ENCODE assay signal across 1 cellular context in genomic region chr7:116501425-116502167, GRCh38.
TF ChIP-seq lines count a peak whose summit lies in the region.

No MANE protein-coding gene starts in this region.

TF ChIP-seq in K562, 482 proteins besides CTCF, POLR2A, EP300 and RAD21 (continued from another document and continues in another):
- no peak; a peak in 1 of 6 replicates for TF ChIP-seq ZBTB11 (CRISPR knock-in tag; IDR thresholded peaks at IDR 0.05)
- peak; percentile 99 for TF ChIP-seq DPF2 (IDR thresholded peaks at IDR 0.05)
- TF ChIP-seq ZFP30 (CRISPR knock-in tag; IDR thresholded peaks at IDR 0.05; ENCODE audit: borderline replicate concordance), result no peak
- peak; percentile 69 to 96; a peak in 3 of 4 replicates for TF ChIP-seq RCOR1 (IDR thresholded peaks at IDR 0.05; ENCODE audit: borderline replicate concordance in 1 of 2, low read depth in 2 of 2, low read length in 2 of 2)
- TF ChIP-seq, protein P1, sequence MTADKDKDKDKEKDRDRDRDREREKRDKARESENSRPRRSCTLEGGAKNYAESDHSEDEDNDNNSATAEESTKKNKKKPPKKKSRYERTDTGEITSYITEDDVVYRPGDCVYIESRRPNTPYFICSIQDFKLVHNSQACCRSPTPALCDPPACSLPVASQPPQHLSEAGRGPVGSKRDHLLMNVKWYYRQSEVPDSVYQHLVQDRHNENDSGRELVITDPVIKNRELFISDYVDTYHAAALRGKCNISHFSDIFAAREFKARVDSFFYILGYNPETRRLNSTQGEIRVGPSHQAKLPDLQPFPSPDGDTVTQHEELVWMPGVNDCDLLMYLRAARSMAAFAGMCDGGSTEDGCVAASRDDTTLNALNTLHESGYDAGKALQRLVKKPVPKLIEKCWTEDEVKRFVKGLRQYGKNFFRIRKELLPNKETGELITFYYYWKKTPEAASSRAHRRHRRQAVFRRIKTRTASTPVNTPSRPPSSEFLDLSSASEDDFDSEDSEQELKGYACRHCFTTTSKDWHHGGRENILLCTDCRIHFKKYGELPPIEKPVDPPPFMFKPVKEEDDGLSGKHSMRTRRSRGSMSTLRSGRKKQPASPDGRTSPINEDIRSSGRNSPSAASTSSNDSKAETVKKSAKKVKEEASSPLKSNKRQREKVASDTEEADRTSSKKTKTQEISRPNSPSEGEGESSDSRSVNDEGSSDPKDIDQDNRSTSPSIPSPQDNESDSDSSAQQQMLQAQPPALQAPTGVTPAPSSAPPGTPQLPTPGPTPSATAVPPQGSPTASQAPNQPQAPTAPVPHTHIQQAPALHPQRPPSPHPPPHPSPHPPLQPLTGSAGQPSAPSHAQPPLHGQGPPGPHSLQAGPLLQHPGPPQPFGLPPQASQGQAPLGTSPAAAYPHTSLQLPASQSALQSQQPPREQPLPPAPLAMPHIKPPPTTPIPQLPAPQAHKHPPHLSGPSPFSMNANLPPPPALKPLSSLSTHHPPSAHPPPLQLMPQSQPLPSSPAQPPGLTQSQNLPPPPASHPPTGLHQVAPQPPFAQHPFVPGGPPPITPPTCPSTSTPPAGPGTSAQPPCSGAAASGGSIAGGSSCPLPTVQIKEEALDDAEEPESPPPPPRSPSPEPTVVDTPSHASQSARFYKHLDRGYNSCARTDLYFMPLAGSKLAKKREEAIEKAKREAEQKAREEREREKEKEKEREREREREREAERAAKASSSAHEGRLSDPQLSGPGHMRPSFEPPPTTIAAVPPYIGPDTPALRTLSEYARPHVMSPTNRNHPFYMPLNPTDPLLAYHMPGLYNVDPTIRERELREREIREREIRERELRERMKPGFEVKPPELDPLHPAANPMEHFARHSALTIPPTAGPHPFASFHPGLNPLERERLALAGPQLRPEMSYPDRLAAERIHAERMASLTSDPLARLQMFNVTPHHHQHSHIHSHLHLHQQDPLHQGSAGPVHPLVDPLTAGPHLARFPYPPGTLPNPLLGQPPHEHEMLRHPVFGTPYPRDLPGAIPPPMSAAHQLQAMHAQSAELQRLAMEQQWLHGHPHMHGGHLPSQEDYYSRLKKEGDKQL (CRISPR knock-in tag; IDR thresholded peaks at IDR 0.05; ENCODE audit: borderline replicate concordance), result no peak
- peak; percentile 88 for TF ChIP-seq MYNN (IDR thresholded peaks at IDR 0.05)
- TF ChIP-seq MYNN (CRISPR knock-in tag; IDR thresholded peaks at IDR 0.05), result no peak
- TF ChIP-seq, protein P2, sequence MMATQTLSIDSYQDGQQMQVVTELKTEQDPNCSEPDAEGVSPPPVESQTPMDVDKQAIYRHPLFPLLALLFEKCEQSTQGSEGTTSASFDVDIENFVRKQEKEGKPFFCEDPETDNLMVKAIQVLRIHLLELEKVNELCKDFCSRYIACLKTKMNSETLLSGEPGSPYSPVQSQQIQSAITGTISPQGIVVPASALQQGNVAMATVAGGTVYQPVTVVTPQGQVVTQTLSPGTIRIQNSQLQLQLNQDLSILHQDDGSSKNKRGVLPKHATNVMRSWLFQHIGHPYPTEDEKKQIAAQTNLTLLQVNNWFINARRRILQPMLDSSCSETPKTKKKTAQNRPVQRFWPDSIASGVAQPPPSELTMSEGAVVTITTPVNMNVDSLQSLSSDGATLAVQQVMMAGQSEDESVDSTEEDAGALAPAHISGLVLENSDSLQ (IDR thresholded peaks at IDR 0.05), result peak; percentile 82
- no peak for TF ChIP-seq HNRNPLL (IDR thresholded peaks at IDR 0.05; ENCODE audit: low read depth, low read length, poor library complexity, severe bottlenecking)
- no peak for TF ChIP-seq ZNF41 (CRISPR knock-in tag; conservative IDR thresholded peaks at IDR 0.05)
- no peak for TF ChIP-seq SMARCB1 (IDR thresholded peaks at IDR 0.05; ENCODE audit: insufficient read length, low read depth)
- TF ChIP-seq CC2D1A (IDR thresholded peaks at IDR 0.05), result peak; percentile 61; the same call in 1 of the 2 replicates
- peak; percentile 85 for TF ChIP-seq CEBPB (tag; IDR thresholded peaks at IDR 0.05)
- peak; percentile 91 for TF ChIP-seq JUN (IDR thresholded peaks at IDR 0.05; ENCODE audit: borderline replicate concordance, low read depth, low read length)
- no peak for TF ChIP-seq JUN (CRISPR knock-in tag; IDR thresholded peaks at IDR 0.05; ENCODE audit: borderline replicate concordance)
- no peak for TF ChIP-seq ZBTB1 (CRISPR knock-in tag; IDR thresholded peaks at IDR 0.05; ENCODE audit: borderline replicate concordance, low read depth)
- TF ChIP-seq POLR2AphosphoS2 (IDR thresholded peaks at IDR 0.05; ENCODE audit: low read length), result no peak
- TF ChIP-seq, protein P3, sequence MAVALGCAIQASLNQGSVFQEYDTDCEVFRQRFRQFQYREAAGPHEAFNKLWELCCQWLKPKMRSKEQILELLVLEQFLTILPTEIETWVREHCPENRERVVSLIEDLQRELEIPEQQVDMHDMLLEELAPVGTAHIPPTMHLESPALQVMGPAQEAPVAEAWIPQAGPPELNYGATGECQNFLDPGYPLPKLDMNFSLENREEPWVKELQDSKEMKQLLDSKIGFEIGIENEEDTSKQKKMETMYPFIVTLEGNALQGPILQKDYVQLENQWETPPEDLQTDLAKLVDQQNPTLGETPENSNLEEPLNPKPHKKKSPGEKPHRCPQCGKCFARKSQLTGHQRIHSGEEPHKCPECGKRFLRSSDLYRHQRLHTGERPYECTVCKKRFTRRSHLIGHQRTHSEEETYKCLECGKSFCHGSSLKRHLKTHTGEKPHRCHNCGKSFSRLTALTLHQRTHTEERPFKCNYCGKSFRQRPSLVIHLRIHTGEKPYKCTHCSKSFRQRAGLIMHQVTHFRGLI (CRISPR knock-in tag; IDR thresholded peaks at IDR 0.05), result 0 out of 2 replicates have a peak, but pooled peaks have one; percentile 16
- TF ChIP-seq CUX1 (CRISPR knock-in tag; IDR thresholded peaks at IDR 0.05), result peak; percentile 73; the same call in 1 of the 2 replicates
- TF ChIP-seq ETV5 (CRISPR knock-in tag; IDR thresholded peaks at IDR 0.05; ENCODE audit: low read depth), result no peak
- TF ChIP-seq HMGN3 (IDR thresholded peaks at IDR 0.05; ENCODE audit: borderline replicate concordance, extremely low read depth, insufficient read length, low read depth, low read length), result peak; percentile 78
- TF ChIP-seq SP1 (CRISPR knock-in tag; IDR thresholded peaks at IDR 0.05), result peak; percentile 63; the same call in 1 of the 2 replicates
- TF ChIP-seq, protein P4, sequence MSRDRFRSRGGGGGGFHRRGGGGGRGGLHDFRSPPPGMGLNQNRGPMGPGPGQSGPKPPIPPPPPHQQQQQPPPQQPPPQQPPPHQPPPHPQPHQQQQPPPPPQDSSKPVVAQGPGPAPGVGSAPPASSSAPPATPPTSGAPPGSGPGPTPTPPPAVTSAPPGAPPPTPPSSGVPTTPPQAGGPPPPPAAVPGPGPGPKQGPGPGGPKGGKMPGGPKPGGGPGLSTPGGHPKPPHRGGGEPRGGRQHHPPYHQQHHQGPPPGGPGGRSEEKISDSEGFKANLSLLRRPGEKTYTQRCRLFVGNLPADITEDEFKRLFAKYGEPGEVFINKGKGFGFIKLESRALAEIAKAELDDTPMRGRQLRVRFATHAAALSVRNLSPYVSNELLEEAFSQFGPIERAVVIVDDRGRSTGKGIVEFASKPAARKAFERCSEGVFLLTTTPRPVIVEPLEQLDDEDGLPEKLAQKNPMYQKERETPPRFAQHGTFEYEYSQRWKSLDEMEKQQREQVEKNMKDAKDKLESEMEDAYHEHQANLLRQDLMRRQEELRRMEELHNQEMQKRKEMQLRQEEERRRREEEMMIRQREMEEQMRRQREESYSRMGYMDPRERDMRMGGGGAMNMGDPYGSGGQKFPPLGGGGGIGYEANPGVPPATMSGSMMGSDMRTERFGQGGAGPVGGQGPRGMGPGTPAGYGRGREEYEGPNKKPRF (IDR thresholded peaks at IDR 0.05; ENCODE audit: low read depth, low read length), result no peak
- no peak for TF ChIP-seq ZNF232 (CRISPR knock-in tag; IDR thresholded peaks at IDR 0.05)
- 0 out of 2 replicates have a peak, but pooled peaks have one; percentile 4 for TF ChIP-seq GMEB1 (CRISPR knock-in tag; IDR thresholded peaks at IDR 0.05)
- TF ChIP-seq U2AF1 (optimal IDR thresholded peaks at IDR 0.05; ENCODE audit: low read depth, low read length), result no peak
- TF ChIP-seq ADNP (tag; IDR thresholded peaks at IDR 0.05), result peak; percentile 74; the same call in 1 of the 2 replicates
- peak; percentile 72; the same call in 1 of the 2 replicates for TF ChIP-seq FOXJ2 (tag; IDR thresholded peaks at IDR 0.05)
- peak; percentile 86 for TF ChIP-seq CCNT2 (IDR thresholded peaks at IDR 0.05; ENCODE audit: borderline replicate concordance, extremely low read depth, insufficient read length, low read depth, low read length)
- TF ChIP-seq ZNF589 (CRISPR knock-in tag; IDR thresholded peaks at IDR 0.05; ENCODE audit: low read depth), result 0 out of 2 replicates have a peak, but pooled peaks have one; percentile 24
- TF ChIP-seq, protein P5, sequence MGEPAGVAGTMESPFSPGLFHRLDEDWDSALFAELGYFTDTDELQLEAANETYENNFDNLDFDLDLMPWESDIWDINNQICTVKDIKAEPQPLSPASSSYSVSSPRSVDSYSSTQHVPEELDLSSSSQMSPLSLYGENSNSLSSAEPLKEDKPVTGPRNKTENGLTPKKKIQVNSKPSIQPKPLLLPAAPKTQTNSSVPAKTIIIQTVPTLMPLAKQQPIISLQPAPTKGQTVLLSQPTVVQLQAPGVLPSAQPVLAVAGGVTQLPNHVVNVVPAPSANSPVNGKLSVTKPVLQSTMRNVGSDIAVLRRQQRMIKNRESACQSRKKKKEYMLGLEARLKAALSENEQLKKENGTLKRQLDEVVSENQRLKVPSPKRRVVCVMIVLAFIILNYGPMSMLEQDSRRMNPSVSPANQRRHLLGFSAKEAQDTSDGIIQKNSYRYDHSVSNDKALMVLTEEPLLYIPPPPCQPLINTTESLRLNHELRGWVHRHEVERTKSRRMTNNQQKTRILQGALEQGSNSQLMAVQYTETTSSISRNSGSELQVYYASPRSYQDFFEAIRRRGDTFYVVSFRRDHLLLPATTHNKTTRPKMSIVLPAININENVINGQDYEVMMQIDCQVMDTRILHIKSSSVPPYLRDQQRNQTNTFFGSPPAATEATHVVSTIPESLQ (CRISPR knock-in tag; IDR thresholded peaks at IDR 0.05), result no peak
- TF ChIP-seq ZNF444 (CRISPR knock-in tag; IDR thresholded peaks at IDR 0.05), result no peak
- no peak for TF ChIP-seq ZNF586 (CRISPR knock-in tag; conservative IDR thresholded peaks at IDR 0.05)
- TF ChIP-seq ZBTB17 (CRISPR knock-in tag; IDR thresholded peaks at IDR 0.05), result 0 out of 2 replicates have a peak, but pooled peaks have one; percentile 21
- no peak for TF ChIP-seq KLF6 (CRISPR knock-in tag; IDR thresholded peaks at IDR 0.05; ENCODE audit: borderline replicate concordance)
- TF ChIP-seq ZNF121 (CRISPR knock-in tag; conservative IDR thresholded peaks at IDR 0.05), result no peak
